Comparison of ENCODE assay signal across 1 cellular context in genomic region chr1:58621375-58621774, GRCh38.
TF ChIP-seq lines count a peak whose summit lies in the region.

No MANE protein-coding gene starts in this region.

TF ChIP-seq in IMR-90, 13 proteins besides CTCF, POLR2A, EP300 and RAD21 (continued from another document):
- TF ChIP-seq NFE2L2 (IDR thresholded peaks at IDR 0.05; ENCODE audit: low read depth, low read length) (no peak), BHLHE40 (IDR thresholded peaks at IDR 0.05; ENCODE audit: low read depth, low read length) (no peak), RCOR1 (IDR thresholded peaks at IDR 0.05; ENCODE audit: insufficient replicate concordance, low read length) (no peak)
